12 cellular contexts compared by ENCODE assay signal in genomic region chr12:62290804-62291203, GRCh38.
"Had no signal": no experiment of that assay in that cellular context is flagged by ENCODE, and none has a peak within 500 bp of the region (broad histone marks: within the 10 kb centered on the region; RNA-seq: fewer than 3 reads in every experiment).

No MANE protein-coding gene starts in this region.

- H3K27ac ChIP-seq: ascending aorta, cardiac muscle cell, heart left ventricle, stomach had no signal

- H3K4me3 Mint-ChIP-seq: neural crest cell had no signal

- H3K4me3 ChIP-seq: ascending aorta, cardiac muscle cell, heart left ventricle, stomach had no signal

- H3K9me3 ChIP-seq: stomach had no signal

- DNase-seq: activated CD4-positive, alpha-beta T cell treated with anti-CD3 and anti-CD28 coated beads for 1 hour; activated naive CD4-positive, alpha-beta T cell treated with anti-CD3 and anti-CD28 coated beads, Interleukin-2, amount 50 U/mL, for 16 hours; activated T-cell treated with anti-CD3 and anti-CD28 coated beads, Interleukin-2, amount 50 U/mL, for 1 hour; heart left ventricle; mesenchymal stem cell; stomach; SW 1271 had no signal

- H3K4me1 Mint-ChIP-seq: neural crest cell had no signal

- ATAC-seq: heart left ventricle, left lobe of liver, sciatic nerve had no signal

- H3K27me3 ChIP-seq: ascending aorta, cardiac muscle cell, heart left ventricle, stomach had no signal
